13 cellular contexts compared by ENCODE assay signal in the genomic region with DNA sequence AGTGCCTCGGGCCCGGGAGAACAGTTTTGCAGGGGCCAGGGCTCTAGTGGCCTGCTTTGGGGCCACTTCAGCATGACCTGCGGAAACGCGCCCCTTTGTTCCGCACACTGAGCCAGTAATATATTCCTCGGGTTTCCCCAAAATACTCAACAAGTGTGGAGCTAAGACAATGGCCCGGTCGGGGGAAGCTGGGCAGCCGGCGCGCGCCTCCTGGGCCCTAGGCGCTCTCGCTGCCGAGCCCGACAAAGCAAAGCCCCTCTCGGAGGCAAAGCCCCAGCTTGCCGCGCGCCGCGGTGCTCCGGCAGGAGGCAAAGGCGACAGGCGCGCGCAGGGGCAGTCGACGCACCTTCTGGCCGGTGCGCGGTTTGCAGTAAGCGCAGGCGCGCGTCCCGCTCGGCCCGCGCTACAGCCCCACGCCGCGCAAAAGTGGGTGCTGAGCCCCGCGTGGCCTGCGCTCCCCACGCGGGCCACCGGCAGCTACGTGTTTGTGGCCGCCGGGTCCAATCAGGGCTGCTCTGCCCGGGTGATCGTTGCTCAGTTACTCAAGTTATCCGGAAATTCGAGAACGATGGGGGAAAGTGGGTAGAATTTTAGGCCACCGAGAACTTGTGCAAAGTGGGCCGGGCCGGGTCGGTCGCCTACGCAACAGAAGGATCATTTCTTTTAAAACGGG. TPM values are rescaled to one million over a fixed set of nuclear protein-coding genes. Genes with fewer than 3 reads are reported as not detected.
DNase-seq lines count a peak whose midpoint lies in the region; ATAC-seq and TF ChIP-seq lines count a peak whose summit lies in the region.
"Had no signal": no experiment of that assay in that cellular context is flagged by ENCODE, and none has a peak within 500 bp of the region (broad histone marks: within the 10 kb centered on the region; RNA-seq: fewer than 3 reads in every experiment).

No MANE protein-coding gene starts in this region.

- H3K9me3 ChIP-seq in breast epithelium (no peaks in the 10 kb centered on the region), iPS-18a (ENCODE audit: control insufficient read depth, low read depth, low read length) (no peaks in the 10 kb centered on the region), BE2C (no peaks in the 10 kb centered on the region)
- H3K9me3 ChIP-seq: sigmoid colon had no signal

- H3K9me3 Mint-ChIP-seq in MCF 10A (ENCODE audit: unreplicated experiment): no peaks in the 10 kb centered on the region
- no peaks in the 10 kb centered on the region for H3K9me3 Mint-ChIP-seq in stimulated activated naive CD8-positive, alpha-beta T cell treated with anti-CD3 and anti-CD28 coated beads, Interleukin-15, amount 100 ng/mL, for 72 hours
- H3K9me3 Mint-ChIP-seq: CD8-positive, alpha-beta memory T cell had no signal

- no peak for ATAC-seq in stimulated activated naive CD8-positive, alpha-beta T cell treated with anti-CD3 and anti-CD28 coated beads, Interleukin-15, amount 100 ng/mL, for 72 hours
- ATAC-seq in GM18873 (IDR thresholded peaks at IDR 0.05; ENCODE audit: low FRiP score, unreplicated experiment): no peak
- ATAC-seq: left lobe of liver had no signal

- H3K4me3 ChIP-seq in breast epithelium: peak overlapping the region in 2 of 3 donors; percentile 14 to 56
- peak overlapping the region; percentile 84 for H3K4me3 ChIP-seq in iPS-18a (ENCODE audit: low read length)
- H3K4me3 ChIP-seq in BE2C (ENCODE audit: low read depth, low read length): no peak overlapping the region

- BruUV-seq in MCF 10A (replicated peaks; lab: Mats Ljungman, UMichigan): no TSS peak

- H3K27ac Mint-ChIP-seq in MCF 10A (ENCODE audit: low read depth, unreplicated experiment): no peak overlapping the region
- peak overlapping the region in 1 of 2 donors; percentile 19 for H3K27ac Mint-ChIP-seq in stimulated activated naive CD8-positive, alpha-beta T cell treated with anti-CD3 and anti-CD28 coated beads, Interleukin-15, amount 100 ng/mL, for 72 hours
- H3K27ac Mint-ChIP-seq: activated naive CD8-positive, alpha-beta T cell; CD8-positive, alpha-beta memory T cell had no signal

- no peaks in the 10 kb centered on the region for H3K36me3 Mint-ChIP-seq in MCF 10A (ENCODE audit: insufficient read depth, unreplicated experiment)
- H3K36me3 Mint-ChIP-seq: activated naive CD8-positive, alpha-beta T cell had no signal

- H3K4me1 Mint-ChIP-seq in MCF 10A (ENCODE audit: insufficient read depth, unreplicated experiment): peaks cover 14% of the 10 kb centered on the region
- peaks cover 66% of the 10 kb centered on the region for H3K4me1 Mint-ChIP-seq in stimulated activated naive CD8-positive, alpha-beta T cell treated with anti-CD3 and anti-CD28 coated beads, Interleukin-15, amount 100 ng/mL, for 72 hours

- no peak overlapping the region for H3K4me3 Mint-ChIP-seq in MCF 10A (ENCODE audit: unreplicated experiment)
- H3K4me3 Mint-ChIP-seq in stimulated activated naive CD8-positive, alpha-beta T cell treated with anti-CD3 and anti-CD28 coated beads, Interleukin-15, amount 100 ng/mL, for 72 hours: peak overlapping the region; percentile 45 to 71

- H3K36me3 ChIP-seq in breast epithelium (no peaks in the 10 kb centered on the region), iPS-18a (ENCODE audit: control insufficient read depth, low read depth, low read length) (no peaks in the 10 kb centered on the region), BE2C (no peaks in the 10 kb centered on the region)
- H3K36me3 ChIP-seq: sigmoid colon had no signal

- intact Hi-C loops in breast epithelium (cut with DNase I; ENCODE audit: low total_unique reads): no loop called here
- intact Hi-C loops in MCF 10A (cut with micrococcal nuclease): no loop called here

- CTCF ChIA-PET in MCF 10A (lab: Yijun Ruan, JAX): no interaction called here

- H3K27me3 Mint-ChIP-seq in MCF 10A (ENCODE audit: insufficient read depth, unreplicated experiment): peaks cover 89% of the 10 kb centered on the region
- H3K27me3 Mint-ChIP-seq in stimulated activated naive CD8-positive, alpha-beta T cell treated with anti-CD3 and anti-CD28 coated beads, Interleukin-15, amount 100 ng/mL, for 72 hours: peaks cover 96% of the 10 kb centered on the region

- DNase-seq in breast epithelium (ENCODE audit: low spot score in 2 of 2) (no peak), MCF 10A (ENCODE audit: unreplicated experiment) (no peak), NCI-H774 (lab: John Stamatoyannopoulos, UW) (peak; percentile 17), BE2C (no peak), cerebellar nuclear complex (lab: John Stamatoyannopoulos, UW) (no peak)
- peak in 1 of 2 donors; percentile 24 for DNase-seq in stimulated activated naive CD8-positive, alpha-beta T cell treated with anti-CD3 and anti-CD28 coated beads, Interleukin-15, amount 100 ng/mL, for 72 hours
- DNase-seq: CD8-positive, alpha-beta memory T cell; sigmoid colon had no signal

- peaks cover 3 to 89% of the 10 kb centered on the region in 2 donors for H3K27me3 ChIP-seq in breast epithelium
- H3K27me3 ChIP-seq in iPS-18a (ENCODE audit: control insufficient read depth, insufficient read depth, low read length): peaks cover 86% of the 10 kb centered on the region
- H3K27me3 ChIP-seq in BE2C: peaks cover 96% of the 10 kb centered on the region

- peak overlapping the region; percentile 17 for H3K9ac ChIP-seq in iPS-18a (ENCODE audit: low read length)

- H3K4me1 ChIP-seq in breast epithelium: peaks cover 0 to 24% of the 10 kb centered on the region in 2 donors
- H3K4me1 ChIP-seq in iPS-18a (ENCODE audit: control insufficient read depth, low read depth, low read length): peaks cover 15% of the 10 kb centered on the region
- no peaks in the 10 kb centered on the region for H3K4me1 ChIP-seq in BE2C

- H3K27ac ChIP-seq in breast epithelium (no peak overlapping the region), iPS-18a (ENCODE audit: low read length) (no peak overlapping the region)
- H3K27ac ChIP-seq: epithelial cell of prostate, sigmoid colon had no signal

- TF ChIP-seq POLR2A in breast epithelium (IDR thresholded peaks at IDR 0.05): no peak

- TF ChIP-seq CTCF in breast epithelium (IDR thresholded peaks at IDR 0.05): no peak
- TF ChIP-seq CTCF in MCF 10A (IDR thresholded peaks at IDR 0.05; ENCODE audit: unreplicated experiment): no peak
- no peak for TF ChIP-seq CTCF in BE2C (IDR thresholded peaks at IDR 0.05; ENCODE audit: low read depth, low read length)

- POLR2A ChIA-PET in MCF 10A (lab: Yijun Ruan, JAX): no interaction called here

RNA-seq across cellular contexts. Expression of a gene that starts 3.2 kb away (rescaled TPM):
- total RNA-seq in breast epithelium (under 1 TPM in 1 of 3 donors, not detected in 2; 0.64 TPM), MCF 10A (2022) (not detected in 2 replicates)
- not detected for polyA plus RNA-seq in BE2C (2012; ENCODE audit: insufficient read depth, insufficient read length, low read depth)
- total RNA-seq: CD8-positive, alpha-beta memory T cell; left lobe of liver; sigmoid colon had no signal
- polyA plus RNA-seq: CD8-positive, alpha-beta memory T cell had no signal
